25 cellular contexts compared by ENCODE assay signal in genomic region chr4:2324891-2325290, GRCh38.
DNase-seq lines count a peak whose midpoint lies in the region; ATAC-seq and TF ChIP-seq lines count a peak whose summit lies in the region.
"Had no signal": no experiment of that assay in that cellular context is flagged by ENCODE, and none has a peak within 500 bp of the region (broad histone marks: within the 10 kb centered on the region; RNA-seq: fewer than 3 reads in every experiment).

No MANE protein-coding gene starts in this region.

- no peak for TF ChIP-seq CTCF in MCF 10A (IDR thresholded peaks at IDR 0.05; ENCODE audit: unreplicated experiment)
- no peak for TF ChIP-seq CTCF in breast epithelium (IDR thresholded peaks at IDR 0.05)

- intact Hi-C loops in MCF 10A (cut with micrococcal nuclease): no loop called here
- intact Hi-C loops in breast epithelium (cut with DNase I; ENCODE audit: low total_unique reads): loop anchor here (5.0 kb wide), 1 partner anchor 398 kb away; no protein-coding TSS in a partner anchor

- peaks cover 11 to 29% of the 10 kb centered on the region in 2 donors for H3K9me3 ChIP-seq in breast epithelium
- H3K9me3 ChIP-seq: BE2C had no signal

- H3K27me3 ChIP-seq in breast epithelium: no peaks in the 10 kb centered on the region
- H3K27me3 ChIP-seq: BE2C, BLaER1 had no signal

- H3K9me3 Mint-ChIP-seq in MCF 10A (ENCODE audit: unreplicated experiment): peaks cover 7% of the 10 kb centered on the region

- no peak for TF ChIP-seq POLR2A in breast epithelium (IDR thresholded peaks at IDR 0.05)

- ATAC-seq in HG03196 (IDR thresholded peaks at IDR 0.05; ENCODE audit: unreplicated experiment) (no peak), GM18519 (IDR thresholded peaks at IDR 0.05; ENCODE audit: low FRiP score, unreplicated experiment) (no peak)
- ATAC-seq: A549, GM12878 had no signal

- no peak overlapping the region for H3K4me3 ChIP-seq in breast epithelium
- H3K4me3 ChIP-seq: A549, BLaER1, GM12878 had no signal

- DNase-seq in MCF 10A (ENCODE audit: unreplicated experiment) (peak; percentile 17), breast epithelium (ENCODE audit: low spot score in 2 of 2) (no peak), fibroblast of gingiva (ENCODE audit: low read depth) (peak; percentile 64), fibroblast of peridontal ligament (ENCODE audit: extremely low read depth) (peak; percentile 69)
- no peak for DNase-seq in activated T-cell treated with anti-CD3 and anti-CD28 coated beads, Interleukin-2, amount 50 U/mL, for 1 hour
- DNase-seq: BE2C; C1 segment of cervical spinal cord; CD4-positive, alpha-beta memory T cell; CD4-positive, CD25-positive, alpha-beta regulatory T cell; CD8-positive, alpha-beta memory T cell; COR-L47; DMS 273 treated with DMSO at 0.1 percent for 48 hours; DMS153; DMS53; DMS79; DND-41; EL; GDM1 had no signal

- H3K27ac ChIP-seq in breast epithelium: no peak overlapping the region
- H3K27ac ChIP-seq: 22Rv1, A549, BLaER1 had no signal

- POLR2A ChIA-PET in MCF 10A (lab: Yijun Ruan, JAX): interaction anchor here (1.1 to 1.3 kb wide), 2 partner anchors 24 to 144 kb away, joined by 4 to 5 read pairs; partner anchors contain the start of gene RNF4

- no peaks in the 10 kb centered on the region for H3K4me1 ChIP-seq in breast epithelium
- H3K4me1 ChIP-seq: BE2C had no signal

- no peaks in the 10 kb centered on the region for H3K36me3 ChIP-seq in breast epithelium
- H3K36me3 ChIP-seq: BE2C, BLaER1 had no signal

- no peak overlapping the region for H3K27ac Mint-ChIP-seq in MCF 10A (ENCODE audit: low read depth, unreplicated experiment)
- H3K27ac Mint-ChIP-seq: CD14-positive monocyte; CD4-positive, alpha-beta memory T cell; CD4-positive, CD25-positive, alpha-beta regulatory T cell had no signal

- peaks cover 8% of the 10 kb centered on the region for H3K4me1 Mint-ChIP-seq in MCF 10A (ENCODE audit: insufficient read depth, unreplicated experiment)
- H3K4me1 Mint-ChIP-seq: CD14-positive monocyte had no signal

- no peak overlapping the region for H3K4me3 Mint-ChIP-seq in MCF 10A (ENCODE audit: unreplicated experiment)
- H3K4me3 Mint-ChIP-seq: CD14-positive monocyte; CD4-positive, alpha-beta memory T cell; CD4-positive, CD25-positive, alpha-beta regulatory T cell; CD8-positive, alpha-beta memory T cell had no signal

- BruUV-seq in MCF 10A (replicated peaks; lab: Mats Ljungman, UMichigan): no TSS peak

- CTCF ChIA-PET in MCF 10A (lab: Yijun Ruan, JAX): no interaction called here

- no peaks in the 10 kb centered on the region for H3K27me3 Mint-ChIP-seq in MCF 10A (ENCODE audit: insufficient read depth, unreplicated experiment)
- H3K27me3 Mint-ChIP-seq: CD4-positive, alpha-beta memory T cell; CD4-positive, CD25-positive, alpha-beta regulatory T cell had no signal

- no peaks in the 10 kb centered on the region for H3K36me3 Mint-ChIP-seq in MCF 10A (ENCODE audit: insufficient read depth, unreplicated experiment)
- H3K36me3 Mint-ChIP-seq: CD14-positive monocyte had no signal

Comparison
In these comparisons a context has a peak if more than half of its experiments do, and no peak if none do; other contexts are left out.
1. DNase-seq: peak in MCF 10A (single experiment), fibroblast of gingiva (single experiment) and fibroblast of peridontal ligament (single experiment); none in breast epithelium (0 of 2) and activated T-cell treated with anti-CD3 and anti-CD28 coated beads, Interleukin-2, amount 50 U/mL, for 1 hour (single experiment).